In genomic region chr13:45630791-45631190, GRCh38 we compare ENCODE assay signal across 22 cellular contexts. TPM values are rescaled to one million over a fixed set of nuclear protein-coding genes. Genes with fewer than 3 reads are reported as not detected.
"Had no signal": no experiment of that assay in that cellular context is flagged by ENCODE, and none has a peak within 500 bp of the region (broad histone marks: within the 10 kb centered on the region; RNA-seq: fewer than 3 reads in every experiment).

No MANE protein-coding gene starts in this region.

- H3K36me3 ChIP-seq: gastroesophageal sphincter, heart right ventricle, neutrophil, sigmoid colon, spleen had no signal

- H3K9ac ChIP-seq: parathyroid adenoma had no signal

- H3K9me3 Mint-ChIP-seq: activated CD4-positive, alpha-beta T cell treated with anti-CD3 and anti-CD28 coated beads, Interleukin-2, amount 10 ng/mL, durations not matched to agents 24 days and 14 days; activated naive CD4-positive, alpha-beta T cell treated with anti-CD3 and anti-CD28 coated beads for 36 hours; activated T-cell treated with anti-CD3 and anti-CD28 coated beads, Interleukin-2, amount 50 U/mL, for 24 hours; immature natural killer cell; stimulated activated memory B cell treated with anti-CD40 and anti-IgM and Interleukin-4, amounts not matched to agents 10 μg/mL and 1 μg/mL and 100 μg/mL, for 72 hours had no signal

- H3K4me3 Mint-ChIP-seq: activated CD4-positive, alpha-beta T cell treated with anti-CD3 and anti-CD28 coated beads, Interleukin-2, amount 10 ng/mL, durations not matched to agents 24 days and 14 days; activated CD8-positive, alpha-beta T cell treated with anti-CD3 and anti-CD28 coated beads, Interleukin-2, amount 10 ng/mL, durations not matched to agents 7 days and 5 days; activated naive CD4-positive, alpha-beta T cell treated with anti-CD3 and anti-CD28 coated beads for 36 hours; activated T-cell treated with anti-CD3 and anti-CD28 coated beads, Interleukin-2, amount 50 U/mL, for 24 hours; immature natural killer cell; naive thymus-derived CD8-positive, alpha-beta T cell; stimulated activated memory B cell treated with anti-CD40 and anti-IgM and Interleukin-4, amounts not matched to agents 10 μg/mL and 1 μg/mL and 100 μg/mL, for 72 hours had no signal

- H3K4me1 Mint-ChIP-seq: activated CD4-positive, alpha-beta T cell treated with anti-CD3 and anti-CD28 coated beads, Interleukin-2, amount 10 ng/mL, durations not matched to agents 24 days and 14 days; immature natural killer cell; naive thymus-derived CD8-positive, alpha-beta T cell; stimulated activated memory B cell treated with anti-CD40 and anti-IgM and Interleukin-4, amounts not matched to agents 10 μg/mL and 1 μg/mL and 100 μg/mL, for 72 hours had no signal

- H2AFZ ChIP-seq: parathyroid adenoma had no signal

- H3K36me3 Mint-ChIP-seq: naive thymus-derived CD8-positive, alpha-beta T cell; stimulated activated memory B cell treated with anti-CD40 and anti-IgM and Interleukin-4, amounts not matched to agents 10 μg/mL and 1 μg/mL and 100 μg/mL, for 72 hours had no signal

- DNase-seq: activated CD4-positive, alpha-beta T cell treated with anti-CD3 and anti-CD28 coated beads, Interleukin-2, amount 10 ng/mL, durations not matched to agents 24 days and 14 days; activated CD8-positive, alpha-beta T cell treated with anti-CD3 and anti-CD28 coated beads, Interleukin-2, amount 10 ng/mL, durations not matched to agents 7 days and 5 days; activated naive CD4-positive, alpha-beta T cell treated with anti-CD3 and anti-CD28 coated beads for 36 hours; activated T-cell treated with anti-CD3 and anti-CD28 coated beads, Interleukin-2, amount 50 U/mL, for 24 hours; aorta; cerebellar nuclear complex; cortex of kidney; heart right ventricle; immature natural killer cell; mesendoderm; naive thymus-derived CD8-positive, alpha-beta T cell; sigmoid colon; spleen; stimulated activated CD4-positive, alpha-beta T cell treated with anti-CD3 and anti-CD28 coated beads, Interleukin-4, amount 100 ng/mL, for 4 hours had no signal

- H3K27ac Mint-ChIP-seq: activated CD4-positive, alpha-beta T cell treated with anti-CD3 and anti-CD28 coated beads, Interleukin-2, amount 10 ng/mL, durations not matched to agents 24 days and 14 days; activated CD8-positive, alpha-beta T cell treated with anti-CD3 and anti-CD28 coated beads, Interleukin-2, amount 10 ng/mL, durations not matched to agents 7 days and 5 days; activated naive CD4-positive, alpha-beta T cell treated with anti-CD3 and anti-CD28 coated beads for 36 hours; activated T-cell treated with anti-CD3 and anti-CD28 coated beads, Interleukin-2, amount 50 U/mL, for 24 hours; immature natural killer cell; naive thymus-derived CD8-positive, alpha-beta T cell; stimulated activated memory B cell treated with anti-CD40 and anti-IgM and Interleukin-4, amounts not matched to agents 10 μg/mL and 1 μg/mL and 100 μg/mL, for 72 hours had no signal

- H3K27ac ChIP-seq: gastroesophageal sphincter, heart right ventricle, neutrophil, parathyroid adenoma, sigmoid colon, spleen had no signal

- H3K79me2 ChIP-seq: parathyroid adenoma had no signal

- H3K4me3 ChIP-seq: gastroesophageal sphincter, heart right ventricle, sigmoid colon, spleen had no signal

- H3K9me3 ChIP-seq: gastroesophageal sphincter, neutrophil, sigmoid colon, spleen had no signal

- H3K27me3 ChIP-seq: sigmoid colon had no signal

- H3K4me1 ChIP-seq: gastroesophageal sphincter, heart right ventricle, parathyroid adenoma, sigmoid colon, spleen had no signal

- ATAC-seq: activated CD8-positive, alpha-beta T cell treated with anti-CD3 and anti-CD28 coated beads, Interleukin-2, amount 10 ng/mL, durations not matched to agents 7 days and 5 days; gastroesophageal sphincter; heart right ventricle; naive thymus-derived CD8-positive, alpha-beta T cell; stimulated activated memory B cell treated with anti-CD40 and anti-IgM and Interleukin-4, amounts not matched to agents 10 μg/mL and 1 μg/mL and 100 μg/mL, for 72 hours had no signal

RNA-seq across cellular contexts. Expression of gene ERICH6B, which starts 15.3 kb away (rescaled TPM):
- total RNA-seq: activated CD4-positive, alpha-beta T cell treated with anti-CD3 and anti-CD28 coated beads, Interleukin-2, amount 10 ng/mL, durations not matched to agents 24 days and 14 days; activated CD8-positive, alpha-beta T cell treated with anti-CD3 and anti-CD28 coated beads, Interleukin-2, amount 10 ng/mL, durations not matched to agents 7 days and 5 days; activated naive CD4-positive, alpha-beta T cell treated with anti-CD3 and anti-CD28 coated beads for 36 hours; aorta; gastroesophageal sphincter; heart right ventricle; lower leg skin; naive thymus-derived CD8-positive, alpha-beta T cell; sigmoid colon; spleen; urinary bladder had no signal
- polyA plus RNA-seq: aorta; esophagus; heart right ventricle; naive thymus-derived CD8-positive, alpha-beta T cell; sigmoid colon; spleen; thymus; urinary bladder had no signal
